Comparison of ENCODE assay signal across 8 cellular contexts in genomic region chr9:72586388-72587160, GRCh38.
DNase-seq lines count a peak whose midpoint lies in the region; ATAC-seq and TF ChIP-seq lines count a peak whose summit lies in the region.

No MANE protein-coding gene starts in this region.

- H3K9me3 ChIP-seq in transverse colon, result no peaks in the 10 kb centered on the region

- ATAC-seq in activated CD4-positive, alpha-beta T cell treated with anti-CD3 and anti-CD28 coated beads for 36 hours, result peak; percentile 81

- peaks cover 22 to 53% (median 38%) of the 10 kb centered on the region in 4 donors for H3K4me1 ChIP-seq in transverse colon

- CTCF ChIA-PET in activated CD4-positive, alpha-beta T cell treated with anti-CD3 and anti-CD28 coated beads for 36 hours (lab: Charles Lee), result interaction anchor here (0.5 to 1.4 kb wide), 5 partner anchors 143 to 305 kb away, joined by 3 to 4 read pairs (median 3); no protein-coding TSS in a partner anchor
- CTCF ChIA-PET in activated CD4-positive, alpha-beta memory T cell treated with anti-CD3 and anti-CD28 coated beads for 36 hours (lab: Charles Lee), result interaction anchor here (1.0 to 1.3 kb wide), 4 partner anchors 76 to 548 kb away, joined by 3 to 6 read pairs (median 4); no protein-coding TSS in a partner anchor

- intact Hi-C loops in activated CD4-positive, alpha-beta T cell treated with anti-CD3 and anti-CD28 coated beads for 36 hours (cut with DNase I, micrococcal nuclease), result loop anchor here in 1 of 2 experiments (10.0 kb wide), 1 partner anchor 62 kb away; the partner anchor contains the start of gene TMC1
- intact Hi-C loops in activated CD4-positive, alpha-beta memory T cell treated with anti-CD3 and anti-CD28 coated beads for 36 hours (cut with micrococcal nuclease), result loop anchor here (1.0 to 10.0 kb wide), 6 partner anchors 59 to 802 kb away; partner anchors contain the start of gene ANXA1
- intact Hi-C loops in transverse colon (cut with DNase I; ENCODE audit: low total_unique reads), result loop anchor here (5.0 kb wide), 1 partner anchor 219 kb away; the partner anchor contains the start of gene ZFAND5

- 67% methylated on average over 5 of the region's 5 CpGs; no CpG with 5 or more reads in 1 of the 2 donors for WGBS in transverse colon (ENCODE audit: low coverage in 1 of 2), 2 donors

- in situ Hi-C loops in transverse colon (cut with MboI; ENCODE audit: low pct_ligation_motif_present in 1 of 4, low pct_unique_long_range_greater_than_20kb in 1 of 4, low sequenced_read_pairs in 3 of 4), result loop anchor here in 1 of 4 donors (25.0 kb wide), 1 partner anchor 774 kb away; no protein-coding TSS in a partner anchor

- H3K9me3 Mint-ChIP-seq in activated CD4-positive, alpha-beta T cell treated with anti-CD3 and anti-CD28 coated beads for 36 hours (ENCODE audit: low read depth), result no peaks in the 10 kb centered on the region
- no peaks in the 10 kb centered on the region for H3K9me3 Mint-ChIP-seq in activated CD4-positive, alpha-beta memory T cell treated with anti-CD3 and anti-CD28 coated beads for 36 hours

- H3K4me1 Mint-ChIP-seq in activated CD4-positive, alpha-beta T cell treated with anti-CD3 and anti-CD28 coated beads for 36 hours, result peaks cover 36% of the 10 kb centered on the region
- peaks cover 47% of the 10 kb centered on the region for H3K4me1 Mint-ChIP-seq in activated CD4-positive, alpha-beta memory T cell treated with anti-CD3 and anti-CD28 coated beads for 36 hours (ENCODE audit: low read depth)

- TF ChIP-seq EP300 in transverse colon (IDR thresholded peaks at IDR 0.05; ENCODE audit: low read depth), result no peak

- no peak for TF ChIP-seq POLR2A in transverse colon (IDR thresholded peaks at IDR 0.05)

- H3K27me3 Mint-ChIP-seq in activated CD4-positive, alpha-beta T cell treated with anti-CD3 and anti-CD28 coated beads for 36 hours, result peaks cover 3% of the 10 kb centered on the region
- H3K27me3 Mint-ChIP-seq in activated CD4-positive, alpha-beta memory T cell treated with anti-CD3 and anti-CD28 coated beads for 36 hours, result no peaks in the 10 kb centered on the region

- no peaks in the 10 kb centered on the region for H3K27me3 ChIP-seq in transverse colon

- no peaks in the 10 kb centered on the region for H3K36me3 ChIP-seq in transverse colon

- no peaks in the 10 kb centered on the region for H3K36me3 Mint-ChIP-seq in activated CD4-positive, alpha-beta T cell treated with anti-CD3 and anti-CD28 coated beads for 36 hours (ENCODE audit: low read depth)
- peaks cover 2% of the 10 kb centered on the region for H3K36me3 Mint-ChIP-seq in activated CD4-positive, alpha-beta memory T cell treated with anti-CD3 and anti-CD28 coated beads for 36 hours

- no peak for TF ChIP-seq CTCF in transverse colon (IDR thresholded peaks at IDR 0.05)

- no peak overlapping the region for H3K4me3 Mint-ChIP-seq in activated CD4-positive, alpha-beta T cell treated with anti-CD3 and anti-CD28 coated beads for 36 hours
- H3K4me3 Mint-ChIP-seq in activated CD4-positive, alpha-beta memory T cell treated with anti-CD3 and anti-CD28 coated beads for 36 hours, result no peak overlapping the region

- DNase-seq in activated CD4-positive, alpha-beta T cell treated with anti-CD3 and anti-CD28 coated beads for 36 hours, result peak; percentile 31
- no peak for DNase-seq in activated CD4-positive, alpha-beta T cell treated with anti-CD3 and anti-CD28 coated beads for 1 hour
- peak; percentile 95 for DNase-seq in HT1080 (ENCODE audit: low read depth)
- peak; percentile 44 for DNase-seq in activated CD4-positive, alpha-beta memory T cell treated with anti-CD3 and anti-CD28 coated beads for 36 hours
- DNase-seq in foreskin melanocyte, result peak; percentile 49
- DNase-seq in transverse colon, result peak; percentile 44
- no peak for DNase-seq in islet precursor cell
- DNase-seq in D341Med (ENCODE audit: low spot score), result no peak

- H3K27ac Mint-ChIP-seq in activated CD4-positive, alpha-beta T cell treated with anti-CD3 and anti-CD28 coated beads for 36 hours, result peak overlapping the region; percentile 67
- H3K27ac Mint-ChIP-seq in activated CD4-positive, alpha-beta memory T cell treated with anti-CD3 and anti-CD28 coated beads for 36 hours, result peak overlapping the region; percentile 50

- H3K27ac ChIP-seq in transverse colon, result peak overlapping the region; percentile 37 to 73 (median 59)

- no peak overlapping the region for H3K4me3 ChIP-seq in transverse colon

- POLR2A ChIA-PET in activated CD4-positive, alpha-beta T cell treated with anti-CD3 and anti-CD28 coated beads for 36 hours (lab: Charles Lee), result interaction anchor here (0.9 kb wide), 1 partner anchor 61 kb away, joined by 6 read pairs; no protein-coding TSS in a partner anchor
- POLR2A ChIA-PET in activated CD4-positive, alpha-beta memory T cell treated with anti-CD3 and anti-CD28 coated beads for 36 hours (lab: Charles Lee), result interaction anchor here (1.5 kb wide), 1 partner anchor 225 kb away, joined by 4 read pairs; no protein-coding TSS in a partner anchor

Comparison
In these comparisons a context has a peak if more than half of its experiments do, and no peak if none do; other contexts are left out.
1. DNase-seq: peak in activated CD4-positive, alpha-beta T cell treated with anti-CD3 and anti-CD28 coated beads for 36 hours (single experiment), HT1080 (single experiment), activated CD4-positive, alpha-beta memory T cell treated with anti-CD3 and anti-CD28 coated beads for 36 hours (single experiment), foreskin melanocyte (single experiment) and transverse colon (single experiment); none in activated CD4-positive, alpha-beta T cell treated with anti-CD3 and anti-CD28 coated beads for 1 hour (single experiment), islet precursor cell (single experiment) and D341Med (single experiment).